ENCODE assay signal across 15 cellular contexts in the genomic region with DNA sequence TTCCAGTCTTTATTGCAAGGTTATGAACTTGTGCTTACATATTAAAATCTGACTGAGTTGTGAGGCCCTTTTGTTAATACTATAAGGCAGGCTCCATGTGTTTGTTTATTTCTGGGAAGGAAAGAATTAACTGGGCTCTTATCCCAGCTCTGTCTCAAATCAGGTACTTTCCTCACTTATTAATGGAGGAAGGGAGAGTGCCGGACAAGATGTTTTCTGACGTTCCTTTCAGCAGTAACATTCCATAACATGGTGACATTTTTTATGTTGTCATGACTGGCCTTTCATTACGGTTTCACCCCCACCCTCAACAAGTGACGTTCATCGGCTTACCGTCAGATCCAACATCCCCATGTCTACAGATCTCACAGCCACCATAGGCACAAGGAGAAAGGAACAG.
DNase-seq lines count a peak whose midpoint lies in the region; ATAC-seq and TF ChIP-seq lines count a peak whose summit lies in the region.
"Had no signal": no experiment of that assay in that cellular context is flagged by ENCODE, and none has a peak within 500 bp of the region (broad histone marks: within the 10 kb centered on the region; RNA-seq: fewer than 3 reads in every experiment).

No MANE protein-coding gene starts in this region.

- DNase-seq in IMR-90 (peak; percentile 76), astrocyte of the hippocampus (ENCODE audit: low read depth, low spot score) (peak; percentile 67), iris pigment epithelial cell (ENCODE audit: low read depth) (peak; percentile 40), NCI-H1417 treated with DMSO at 0.1 percent for 48 hours (lab: John Stamatoyannopoulos, UW) (no peak), nucleus accumbens (lab: John Stamatoyannopoulos, UW) (no peak)
- DNase-seq: activated CD4-positive, alpha-beta T cell treated with anti-CD3 and anti-CD28 coated beads, Interleukin-2, amount 10 ng/mL, durations not matched to agents 24 days and 14 days; amniotic stem cell; hippocampal formation; NK-92 treated with Interleukin-12 subunit alpha and Interleukin-12 subunit beta, amount 100 ng/mL, for 24 hours; RPMI8226 had no signal

- peak; percentile 52 for ATAC-seq in IMR-90 (ENCODE audit: low read depth)
- ATAC-seq in GM18870 (IDR thresholded peaks at IDR 0.05; ENCODE audit: unreplicated experiment) = no peak
- ATAC-seq: K562 had no signal

- peak overlapping the region; percentile 93 for H4K91ac ChIP-seq in IMR-90 (ENCODE audit: insufficient read depth, low read depth, low read length)

- H4K8ac ChIP-seq in IMR-90 (ENCODE audit: low read depth in 2 of 2, low read length in 2 of 2) = peak overlapping the region; percentile 3 to 89; a peak in 3 of 4 replicates

- peak overlapping the region; percentile 90 for H2BK5ac ChIP-seq in IMR-90 (ENCODE audit: low read depth, low read length, poor library complexity, severe bottlenecking)

- peaks cover 0 to 11% of the 10 kb centered on the region in 2 experiments; a peak in 2 of 4 replicates for H3K79me1 ChIP-seq in IMR-90 (ENCODE audit: low read depth in 1 of 2, low read length in 2 of 2)

- BruUV-seq in IMR-90 (replicated peaks; lab: Mats Ljungman, UMichigan) = no TSS peak

- H3K4me3 ChIP-seq in IMR-90 (ENCODE audit: insufficient read depth, low read depth, low read length) (no peak overlapping the region), stomach smooth muscle (ENCODE audit: low read length in 2 of 2) (peak overlapping the region in 1 of 2 donors; percentile 1)
- H3K4me3 ChIP-seq: BLaER1, K562, prostate gland had no signal

- peak overlapping the region; percentile 82 for H4K5ac ChIP-seq in IMR-90 (ENCODE audit: low read depth, low read length)

- WGBS in IMR-90 (ENCODE audit: extremely low coverage in 2 of 2, insufficient read length in 1 of 2), 2 experiments = 20% methylated on average over 1 of the region's 6 CpGs; no CpG with 5 or more reads in 1 of the 2 experiments

- no peak for TF ChIP-seq POLR2A in IMR-90 (IDR thresholded peaks at IDR 0.05; ENCODE audit: low read depth, low read length)

- H2BK120ac ChIP-seq in IMR-90 (ENCODE audit: low read depth, low read length) = peak overlapping the region; percentile 98

- CTCF ChIA-PET in IMR-90 (lab: Yijun Ruan, JAX) = no interaction called here

- peak overlapping the region; percentile 90 for H3K4ac ChIP-seq in IMR-90 (ENCODE audit: low read depth, low read length)

- H3K9ac ChIP-seq in IMR-90 (ENCODE audit: low read depth, low read length) (no peak overlapping the region), stomach smooth muscle (ENCODE audit: low read length in 2 of 2) (no peak overlapping the region)
- H3K9ac ChIP-seq: BLaER1 had no signal

- H3K9me3 ChIP-seq in IMR-90 (ENCODE audit: control insufficient read depth, insufficient read depth, low read length) (no peaks in the 10 kb centered on the region), stomach smooth muscle (ENCODE audit: control insufficient read depth in 2 of 2, low read length in 2 of 2) (no peaks in the 10 kb centered on the region)
- H3K9me3 ChIP-seq: BLaER1, prostate gland had no signal

- H3K9me1 ChIP-seq in IMR-90 (ENCODE audit: insufficient read depth, low read length) = peaks cover 22% of the 10 kb centered on the region

- peak overlapping the region; percentile 92 for H2BK20ac ChIP-seq in IMR-90 (ENCODE audit: low read depth, low read length)

- no peak for TF ChIP-seq CTCF in IMR-90 (conservative IDR thresholded peaks at IDR 0.05; ENCODE audit: low read depth, low read length)

- dilution Hi-C loops in IMR-90 (cut with HindIII; ENCODE audit: low sequenced_read_pairs, unreplicated experiment) = no loop called here

- no peak for TF ChIP-seq RAD21 in IMR-90 (IDR thresholded peaks at IDR 0.05; ENCODE audit: low read length)

- peak overlapping the region; percentile 83 for H2AK5ac ChIP-seq in IMR-90 (ENCODE audit: low read depth, low read length)

- H3K56ac ChIP-seq in IMR-90 (ENCODE audit: extremely low read depth, insufficient read depth, low read length) = peak overlapping the region; percentile 43; the same call in 1 of the 2 replicates

- H2AFZ ChIP-seq in IMR-90 (replicated peaks; ENCODE audit: low read length, poor library complexity) = peak overlapping the region; percentile 6

- POLR2A ChIA-PET in IMR-90 (lab: Charles Lee; ENCODE audit: unreplicated experiment) = no interaction called here

- no peaks in the 10 kb centered on the region for H4K20me1 ChIP-seq in IMR-90 (ENCODE audit: insufficient read depth, low read length)
- H4K20me1 ChIP-seq: BLaER1 had no signal

- H3K36me3 ChIP-seq in IMR-90 (ENCODE audit: control insufficient read depth, insufficient read depth, low read length) (no peaks in the 10 kb centered on the region), stomach smooth muscle (ENCODE audit: control insufficient read depth in 2 of 2, insufficient read depth in 2 of 2, low read length in 2 of 2) (no peaks in the 10 kb centered on the region)
- H3K36me3 ChIP-seq: BLaER1, prostate gland had no signal

- intact Hi-C loops in IMR-90 (cut with micrococcal nuclease) = loop anchor here (5.0 kb wide), 3 partner anchors 46 to 96 kb away; partner anchors contain the start of gene RASL11B

- H2BK15ac ChIP-seq in IMR-90 (ENCODE audit: low read depth, low read length) = peak overlapping the region; percentile 25; the same call in 1 of the 3 replicates

- H3K23ac ChIP-seq in IMR-90 (ENCODE audit: low read depth, low read length) = peak overlapping the region; percentile 69

- H3K14ac ChIP-seq in IMR-90 (replicated peaks; ENCODE audit: low read depth, low read length) = peak overlapping the region; percentile 75

- in situ Hi-C loops in IMR-90 (cut with MboI; ENCODE audit: low sequenced_read_pairs) = no loop called here

- H3K27ac ChIP-seq in IMR-90 (ENCODE audit: insufficient read depth, low read length) (peak overlapping the region; percentile 85), stomach smooth muscle (ENCODE audit: low read length) (peak overlapping the region; percentile 66)
- H3K27ac ChIP-seq: BLaER1, prostate gland had no signal

- H2AK9ac ChIP-seq in IMR-90 (replicated peaks; ENCODE audit: low read depth, low read length, poor library complexity) = peak overlapping the region; percentile 4

- peak overlapping the region; percentile 91 for H3K18ac ChIP-seq in IMR-90 (ENCODE audit: low read depth, low read length)

- H3K27me3 ChIP-seq in IMR-90 (ENCODE audit: control insufficient read depth, insufficient read depth, low read length) (no peaks in the 10 kb centered on the region), stomach smooth muscle (ENCODE audit: control insufficient read depth in 1 of 2, insufficient read depth in 2 of 2, low read length in 2 of 2) (no peaks in the 10 kb centered on the region)
- H3K27me3 ChIP-seq: BLaER1 had no signal

- peaks cover 37% of the 10 kb centered on the region for H3K4me1 ChIP-seq in IMR-90 (ENCODE audit: control insufficient read depth, insufficient read depth, low read length)
- peaks cover 17% of the 10 kb centered on the region for H3K4me1 ChIP-seq in stomach smooth muscle (ENCODE audit: control insufficient read depth, insufficient read depth, low read length)
- H3K4me1 ChIP-seq: prostate gland had no signal

- peak overlapping the region; percentile 62 for H3K4me2 ChIP-seq in IMR-90 (ENCODE audit: low read depth, low read length)

TF ChIP-seq in IMR-90, 13 proteins besides CTCF, POLR2A, EP300 and RAD21:
- TF ChIP-seq, protein P1, sequence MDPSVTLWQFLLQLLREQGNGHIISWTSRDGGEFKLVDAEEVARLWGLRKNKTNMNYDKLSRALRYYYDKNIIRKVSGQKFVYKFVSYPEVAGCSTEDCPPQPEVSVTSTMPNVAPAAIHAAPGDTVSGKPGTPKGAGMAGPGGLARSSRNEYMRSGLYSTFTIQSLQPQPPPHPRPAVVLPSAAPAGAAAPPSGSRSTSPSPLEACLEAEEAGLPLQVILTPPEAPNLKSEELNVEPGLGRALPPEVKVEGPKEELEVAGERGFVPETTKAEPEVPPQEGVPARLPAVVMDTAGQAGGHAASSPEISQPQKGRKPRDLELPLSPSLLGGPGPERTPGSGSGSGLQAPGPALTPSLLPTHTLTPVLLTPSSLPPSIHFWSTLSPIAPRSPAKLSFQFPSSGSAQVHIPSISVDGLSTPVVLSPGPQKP (IDR thresholded peaks at IDR 0.05; ENCODE audit: borderline replicate concordance, low read depth, low read length) = no peak
- TF ChIP-seq RCOR1 (IDR thresholded peaks at IDR 0.05; ENCODE audit: insufficient replicate concordance, low read length) (no peak), SMC3 (IDR thresholded peaks at IDR 0.05; ENCODE audit: low read depth, low read length) (no peak), BHLHE40 (IDR thresholded peaks at IDR 0.05; ENCODE audit: low read depth, low read length) (no peak), FOS (IDR thresholded peaks at IDR 0.05; ENCODE audit: low read depth, low read length) (no peak), MAZ (IDR thresholded peaks at IDR 0.05; ENCODE audit: borderline replicate concordance, low read depth, low read length) (no peak; the same call in 1 of the 2 replicates)

Comparison
In these comparisons a context has a peak if more than half of its experiments do, and no peak if none do; other contexts are left out.
1. DNase-seq: peak in IMR-90 (single experiment), astrocyte of the hippocampus (single experiment) and iris pigment epithelial cell (single experiment); none in NCI-H1417 treated with DMSO at 0.1 percent for 48 hours (single experiment) and nucleus accumbens (0 of 56).